In the genomic region with DNA sequence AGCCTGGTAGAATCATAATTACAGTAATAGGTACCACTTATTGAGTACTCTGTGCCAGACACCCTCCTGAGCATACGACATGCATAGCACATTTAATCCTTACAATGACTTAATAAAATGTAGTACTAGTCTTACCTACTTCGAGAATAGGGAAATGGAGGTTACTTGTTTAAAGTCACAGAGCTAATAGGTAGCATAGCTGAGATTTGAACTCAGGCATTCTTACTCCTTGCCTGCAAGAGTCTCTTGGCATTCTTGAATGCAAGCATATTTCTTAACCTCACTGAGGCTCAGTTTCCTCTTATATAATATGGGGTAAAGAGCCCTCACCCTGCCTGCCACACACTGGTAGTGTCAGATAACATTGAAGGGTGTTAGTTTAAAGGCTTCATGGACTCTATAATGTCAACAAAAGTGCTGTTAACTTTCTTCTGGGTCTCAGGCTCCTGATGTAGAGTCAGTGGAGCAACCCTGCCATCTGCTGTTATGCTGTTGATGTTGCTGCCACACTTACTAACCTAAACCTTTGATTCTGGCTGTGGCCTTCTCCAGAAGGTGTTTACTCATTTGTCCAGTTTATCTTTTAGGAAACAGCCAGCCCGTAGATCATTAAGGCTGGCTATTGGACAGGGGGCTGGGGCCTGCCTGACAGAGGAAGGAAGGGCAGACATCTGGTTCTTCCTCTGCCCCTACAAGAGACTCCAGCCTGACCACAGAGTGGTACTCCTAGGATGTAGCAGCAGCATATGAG, we compare ENCODE assay signal across 8 cellular contexts. TPM values are rescaled to one million over a fixed set of nuclear protein-coding genes. Genes with fewer than 3 reads are reported as not detected.
DNase-seq lines count a peak whose midpoint lies in the region; ATAC-seq and TF ChIP-seq lines count a peak whose summit lies in the region.

No MANE protein-coding gene starts in this region.

- H3K36me3 ChIP-seq in HEK293 (ENCODE audit: control insufficient read depth in 2 of 2, insufficient read depth in 1 of 2, low read length in 2 of 2): peaks cover 0 to 3% of the 10 kb centered on the region in 2 experiments; a peak in 2 of 3 replicates

- CTCF ChIA-PET in HEK293 (lab: Yijun Ruan, JAX): interaction anchor here (0.6 to 7.2 kb wide), 29 partner anchors 9 to 639 kb away, joined by 3 to 70 read pairs (median 4); partner anchors contain the start of genes LIMK2, PES1, PIK3IP1 and SELENOM

- H3K27ac ChIP-seq in HEK293 (ENCODE audit: extremely low read depth, low read depth, low read length): no peak overlapping the region
- peak overlapping the region; percentile 4 for H3K27ac ChIP-seq in caudate nucleus (ENCODE audit: low read depth, low read length)

- DNase-seq in CMK (ENCODE audit: low read depth): peak; percentile 69
- peak in 4 of 5 experiments; percentile 14 to 73 (median 31) for DNase-seq in T-helper 2 cell
- peak in 28 of 61 donors; percentile 1 to 68 (median 16) for DNase-seq in caudate nucleus (lab: John Stamatoyannopoulos, UW)
- DNase-seq in left lobe of liver (ENCODE audit: low spot score): peak; percentile 61
- DNase-seq in stimulated activated naive CD4-positive, alpha-beta T cell treated with Interleukin-2 at 50 U/mL for 16 hours (lab: John Stamatoyannopoulos, UW): peak; percentile 24
- DNase-seq in NCI-H345 (lab: John Stamatoyannopoulos, UW): no peak

- H3K4me3 ChIP-seq in HEK293 (ENCODE audit: low read depth, low read length): no peak overlapping the region

- TF ChIP-seq CTCF in HEK293 (tag by site-specific recombination; IDR thresholded peaks at IDR 0.05): peak; percentile 86

- ATAC-seq in left lobe of liver (peak; percentile 88), GM19328 (IDR thresholded peaks at IDR 0.05; ENCODE audit: unreplicated experiment) (no peak)

- no peaks in the 10 kb centered on the region for H3K9me3 ChIP-seq in HEK293 (ENCODE audit: control insufficient read depth, insufficient read depth, low read depth, low read length)

- no peaks in the 10 kb centered on the region for H3K4me1 ChIP-seq in HEK293 (ENCODE audit: control insufficient read depth, insufficient read depth, low read length)

- POLR2A ChIA-PET in HEK293 (lab: Yijun Ruan, JAX): no interaction called here

TF ChIP-seq in HEK293, 187 proteins besides CTCF, POLR2A, EP300 and RAD21:
- TF ChIP-seq ZIC2 (tag by site-specific recombination; IDR thresholded peaks at IDR 0.05) (no peak), PRDM1 (tag by site-specific recombination; IDR thresholded peaks at IDR 0.05) (0 out of 2 replicates have a peak, but pooled peaks have one; percentile 2), ZNF654 (tag by site-specific recombination; IDR thresholded peaks at IDR 0.05; ENCODE audit: low read depth) (peak; percentile 90), ZSCAN16 (tag by site-specific recombination; IDR thresholded peaks at IDR 0.05) (peak; percentile 88), EGR2 (tag by site-specific recombination; IDR thresholded peaks at IDR 0.05; ENCODE audit: low read depth) (no peak), ZSCAN30 (tag by site-specific recombination; IDR thresholded peaks at IDR 0.05) (peak; percentile 71), ZNF311 (tag by site-specific recombination; IDR thresholded peaks at IDR 0.05; ENCODE audit: borderline replicate concordance) (no peak), ZNF561 (tag by site-specific recombination; IDR thresholded peaks at IDR 0.05; ENCODE audit: borderline replicate concordance) (peak; percentile 65), HOXD13 (CRISPR knock-in tag; IDR thresholded peaks at IDR 0.05; ENCODE audit: borderline replicate concordance) (no peak), ZNF433 (tag by site-specific recombination; IDR thresholded peaks at IDR 0.05; ENCODE audit: low read depth) (no peak), PRDM6 (tag by site-specific recombination; IDR thresholded peaks at IDR 0.05) (no peak), TRIM28 (IDR thresholded peaks at IDR 0.05; ENCODE audit: borderline replicate concordance, low read length) (peak; percentile 66; the same call in 1 of the 2 replicates), ZNF138 (tag by site-specific recombination; IDR thresholded peaks at IDR 0.05; ENCODE audit: borderline replicate concordance) (no peak), HOXC10 (CRISPR knock-in tag; IDR thresholded peaks at IDR 0.05) (no peak), ZNF10 (tag by site-specific recombination; IDR thresholded peaks at IDR 0.05) (no peak), ZNF2 (tag by site-specific recombination; IDR thresholded peaks at IDR 0.05) (no peak), GLI4 (tag by site-specific recombination; IDR thresholded peaks at IDR 0.05) (no peak), MYNN (tag by site-specific recombination; IDR thresholded peaks at IDR 0.05; ENCODE audit: borderline replicate concordance) (no peak), ZEB2 (tag by site-specific recombination; IDR thresholded peaks at IDR 0.05) (no peak), PATZ1 (tag by site-specific recombination; IDR thresholded peaks at IDR 0.05) (0 out of 2 replicates have a peak, but pooled peaks have one; percentile 19), ZNF157 (tag by site-specific recombination; IDR thresholded peaks at IDR 0.05) (no peak), ZNF610 (tag by site-specific recombination; IDR thresholded peaks at IDR 0.05; ENCODE audit: borderline replicate concordance) (no peak)
- TF ChIP-seq, protein P1, sequence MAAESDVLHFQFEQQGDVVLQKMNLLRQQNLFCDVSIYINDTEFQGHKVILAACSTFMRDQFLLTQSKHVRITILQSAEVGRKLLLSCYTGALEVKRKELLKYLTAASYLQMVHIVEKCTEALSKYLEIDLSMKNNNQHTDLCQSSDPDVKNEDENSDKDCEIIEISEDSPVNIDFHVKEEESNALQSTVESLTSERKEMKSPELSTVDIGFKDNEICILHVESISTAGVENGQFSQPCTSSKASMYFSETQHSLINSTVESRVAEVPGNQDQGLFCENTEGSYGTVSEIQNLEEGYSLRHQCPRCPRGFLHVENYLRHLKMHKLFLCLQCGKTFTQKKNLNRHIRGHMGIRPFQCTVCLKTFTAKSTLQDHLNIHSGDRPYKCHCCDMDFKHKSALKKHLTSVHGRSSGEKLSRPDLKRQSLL (tag by site-specific recombination; IDR thresholded peaks at IDR 0.05): peak; percentile 43; the same call in 1 of the 2 replicates

RNA-seq across cellular contexts. Expression of gene LIMK2, which starts 18.9 kb away (rescaled TPM):
- 7.3 TPM for total RNA-seq in left lobe of liver
